Comparison of ENCODE assay signal across 8 cellular contexts in genomic region chr9:129026442-129027223, GRCh38. TPM values are rescaled to one million over a fixed set of nuclear protein-coding genes. Genes with fewer than 3 reads are reported as not detected.
DNase-seq lines count a peak whose midpoint lies in the region; ATAC-seq, FAIRE-seq and TF ChIP-seq lines count a peak whose summit lies in the region.

No MANE protein-coding gene starts in this region.

- H3K4me3 ChIP-seq in GM12864 (ENCODE audit: low read depth, low read length) (peak overlapping the region; percentile 87), iPS-18a (ENCODE audit: low read length) (peak overlapping the region; percentile 70), small intestine (ENCODE audit: low read depth in 1 of 2, low read length in 2 of 2) (peak overlapping the region in 1 of 2 donors; percentile 69)

- peak overlapping the region; percentile 77 for H3K27ac ChIP-seq in 22Rv1
- H3K27ac ChIP-seq in iPS-18a (ENCODE audit: low read length) = no peak overlapping the region
- H3K27ac ChIP-seq in small intestine (ENCODE audit: low read depth in 1 of 2, low read length in 1 of 2) = peak overlapping the region; percentile 12 to 24

- H3K36me3 ChIP-seq in iPS-18a (ENCODE audit: control insufficient read depth, low read depth, low read length) = no peaks in the 10 kb centered on the region
- no peaks in the 10 kb centered on the region for H3K36me3 ChIP-seq in small intestine (ENCODE audit: control insufficient read depth in 2 of 2, insufficient read depth in 2 of 2, low read length in 2 of 2)

- TF ChIP-seq CTCF in 22Rv1 (IDR thresholded peaks at IDR 0.05) (no peak), GM12864 (IDR thresholded peaks at IDR 0.05; ENCODE audit: low read depth, low read length, missing control alignments) (no peak)
- no peak for TF ChIP-seq CTCF in activated CD8-positive, alpha-beta T cell treated with anti-CD3 and anti-CD28 coated beads for 36 hours (IDR thresholded peaks at IDR 0.05)

- POLR2A ChIA-PET in activated CD8-positive, alpha-beta T cell treated with anti-CD3 and anti-CD28 coated beads for 36 hours (lab: Charles Lee) = interaction anchor here (0.6 to 1.0 kb wide), 3 partner anchors 14 to 422 kb away, joined by 3 read pairs; no protein-coding TSS in a partner anchor

- H3K27ac Mint-ChIP-seq in activated CD8-positive, alpha-beta T cell treated with anti-CD3 and anti-CD28 coated beads for 36 hours = peak overlapping the region; percentile 79

- 14 to 48% (median 26%) methylated on average over 17 of the region's 17 CpGs for WGBS in small intestine, 3 donors

- H3K36me3 Mint-ChIP-seq in activated CD8-positive, alpha-beta T cell treated with anti-CD3 and anti-CD28 coated beads for 36 hours (ENCODE audit: low read depth) = no peaks in the 10 kb centered on the region

- peaks cover 21% of the 10 kb centered on the region for H3K4me1 Mint-ChIP-seq in activated CD8-positive, alpha-beta T cell treated with anti-CD3 and anti-CD28 coated beads for 36 hours (ENCODE audit: low read depth)

- DNase-seq in GM12864 (ENCODE audit: low read depth) = no peak
- no peak for DNase-seq in activated CD8-positive, alpha-beta T cell treated with anti-CD3 and anti-CD28 coated beads for 36 hours
- DNase-seq in small intestine = peak; percentile 48
- DNase-seq in GM19239 (ENCODE audit: insufficient read length, low spot score) = no peak

- peaks cover 10% of the 10 kb centered on the region for H3K4me1 ChIP-seq in iPS-18a (ENCODE audit: control insufficient read depth, low read depth, low read length)
- H3K4me1 ChIP-seq in small intestine (ENCODE audit: control insufficient read depth in 2 of 2, insufficient read depth in 1 of 2, low read depth in 1 of 2, low read length in 1 of 2) = peaks cover 3 to 10% of the 10 kb centered on the region in 2 donors

- intact Hi-C loops in activated CD8-positive, alpha-beta T cell treated with anti-CD3 and anti-CD28 coated beads for 36 hours (cut with micrococcal nuclease) = no loop called here

- H3K9ac ChIP-seq in iPS-18a (ENCODE audit: low read length) = no peak overlapping the region

- no peak for ATAC-seq in activated CD8-positive, alpha-beta T cell treated with anti-CD3 and anti-CD28 coated beads for 36 hours
- no peak for ATAC-seq in HG02642 (IDR thresholded peaks at IDR 0.05; ENCODE audit: poor library complexity, unreplicated experiment)
- no peak for ATAC-seq in GM21786 (IDR thresholded peaks at IDR 0.05; ENCODE audit: unreplicated experiment)

- no peaks in the 10 kb centered on the region for H3K27me3 Mint-ChIP-seq in activated CD8-positive, alpha-beta T cell treated with anti-CD3 and anti-CD28 coated beads for 36 hours

- CTCF ChIA-PET in activated CD8-positive, alpha-beta T cell treated with anti-CD3 and anti-CD28 coated beads for 36 hours (lab: Charles Lee) = interaction anchor here (1.0 kb wide), 1 partner anchor 9 kb away, joined by 4 read pairs; no protein-coding TSS in a partner anchor

- FAIRE-seq in small intestine (lab: Jason Lieb, UNC) (no peak), GM19239 (lab: Jason Lieb, UNC) (no peak)

- H3K9me3 ChIP-seq in iPS-18a (ENCODE audit: control insufficient read depth, low read depth, low read length) (no peaks in the 10 kb centered on the region), small intestine (ENCODE audit: control insufficient read depth, low read depth) (no peaks in the 10 kb centered on the region)

- no peaks in the 10 kb centered on the region for H3K27me3 ChIP-seq in iPS-18a (ENCODE audit: control insufficient read depth, insufficient read depth, low read length)
- H3K27me3 ChIP-seq in small intestine (ENCODE audit: control insufficient read depth in 2 of 2, insufficient read depth in 2 of 2, low read length in 2 of 2) = no peaks in the 10 kb centered on the region

- H3K9me3 Mint-ChIP-seq in activated CD8-positive, alpha-beta T cell treated with anti-CD3 and anti-CD28 coated beads for 36 hours = no peaks in the 10 kb centered on the region

- H3K4me3 Mint-ChIP-seq in activated CD8-positive, alpha-beta T cell treated with anti-CD3 and anti-CD28 coated beads for 36 hours = peak overlapping the region; percentile 80

RNA-seq across cellular contexts. Expression of gene SH3GLB2, which starts 1.5 kb away (rescaled TPM):
- total RNA-seq in activated CD8-positive, alpha-beta T cell treated with anti-CD3 and anti-CD28 coated beads for 36 hours = 10 to 100 TPM; 49.3 to 50.8 TPM
- 100 to 1,000 TPM in 1 of 3 donors, 10 to 100 TPM in 2; 88.6 to 112 (median 96.1) TPM for polyA plus RNA-seq in small intestine

RNA-seq across cellular contexts. Expression of gene MIGA2, which starts 9.8 kb away (rescaled TPM):
- total RNA-seq in activated CD8-positive, alpha-beta T cell treated with anti-CD3 and anti-CD28 coated beads for 36 hours = 10 to 100 TPM; 34.6 to 35.8 TPM
- polyA plus RNA-seq in small intestine = 100 to 1,000 TPM in 1 of 3 donors, 10 to 100 TPM in 2; 33.9 to 127 (median 88.1) TPM

RNA-seq across cellular contexts. Expression of gene DOLPP1, which starts 54.3 kb away (rescaled TPM):
- total RNA-seq in activated CD8-positive, alpha-beta T cell treated with anti-CD3 and anti-CD28 coated beads for 36 hours = 10 to 100 TPM; 12.7 to 15.2 TPM
- polyA plus RNA-seq in small intestine = 10 to 100 TPM; 28.4 to 34.9 (median 28.6) TPM
